Comparison of ENCODE assay signal across 8 cellular contexts in the genomic region with DNA sequence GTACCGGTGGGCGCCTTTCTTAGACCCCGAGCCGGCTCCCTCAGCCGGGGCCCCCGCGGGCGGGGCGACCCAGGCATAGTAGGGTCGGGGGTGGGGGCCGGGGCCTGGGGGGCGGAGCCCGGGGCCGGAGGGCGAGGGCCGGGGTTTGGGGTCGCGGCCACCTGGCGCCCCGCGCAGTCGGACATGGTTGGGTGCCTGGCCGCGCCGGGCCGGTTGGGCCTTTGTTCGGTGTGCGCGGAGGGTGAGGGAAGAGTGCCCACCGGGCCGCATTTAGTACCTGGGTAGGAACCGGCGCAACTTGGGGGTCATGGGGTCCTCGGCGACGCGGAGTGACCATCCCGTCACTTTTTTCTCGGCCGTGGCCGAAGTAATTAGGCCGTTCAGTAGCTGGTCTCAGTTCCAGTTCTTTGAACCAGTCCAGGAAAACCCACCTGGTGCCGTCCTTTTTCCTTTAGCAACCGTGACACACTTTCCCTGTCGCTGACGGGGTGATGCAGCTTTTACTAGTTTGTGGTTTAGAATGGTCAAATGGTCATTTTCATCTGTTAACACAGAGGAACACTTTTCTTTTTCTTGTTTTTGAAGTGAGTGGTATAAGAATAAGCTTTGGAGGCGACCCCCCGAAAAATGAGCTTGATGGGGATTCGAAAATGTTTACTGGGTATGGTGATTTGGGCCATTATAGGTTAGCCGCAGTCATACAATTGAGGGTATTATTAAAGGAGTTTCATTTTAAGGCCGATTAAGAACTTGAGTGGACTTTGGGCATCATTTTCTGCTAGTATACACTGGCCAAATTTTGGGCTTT. TPM values are rescaled to one million over a fixed set of nuclear protein-coding genes. Genes with fewer than 3 reads are reported as not detected.
A peak's percentile ranks its signal among the peaks of the same experiment; 100 is the strongest.
DNase-seq lines count a peak whose midpoint lies in the region; ATAC-seq, FAIRE-seq and TF ChIP-seq lines count a peak whose summit lies in the region.

No MANE protein-coding gene starts in this region.

- POLR2A ChIA-PET in HepG2 (lab: Yijun Ruan, JAX): interaction anchor here (2.7 kb wide), 2 partner anchors 46 to 244 kb away, joined by 12 to 13 read pairs; no protein-coding TSS in a partner anchor

- H3K27me3 Mint-ChIP-seq in activated T-cell treated with anti-CD3 and anti-CD28 coated beads, Interleukin-2, amount 50 U/mL, for 24 hours: no peaks in the 10 kb centered on the region

- CTCF ChIA-PET in HepG2 (lab: Yijun Ruan, JAX; ENCODE audit: low intra/inter-chr PET ratio, low total read pairs): no interaction called here

- BruUV-seq in HepG2 (replicated peaks; lab: Mats Ljungman, UMichigan): TSS peak; percentile 55

- intact Hi-C loops in breast epithelium (cut with DNase I; ENCODE audit: low total_unique reads) (no loop called here), HepG2 (cut with micrococcal nuclease; ENCODE audit: unreplicated experiment) (no loop called here)

- peaks cover 45% of the 10 kb centered on the region for H3K4me1 Mint-ChIP-seq in activated T-cell treated with anti-CD3 and anti-CD28 coated beads, Interleukin-2, amount 50 U/mL, for 24 hours (ENCODE audit: low read depth)

- peak overlapping the region; percentile 83 for H3K4me2 ChIP-seq in HepG2 (ENCODE audit: low read depth, low read length)

- DNase-seq in activated T-cell treated with anti-CD3 and anti-CD28 coated beads, Interleukin-2, amount 50 U/mL, for 24 hours: no peak
- DNase-seq in activated T-cell treated with anti-CD3 and anti-CD28 coated beads, Interleukin-2, amount 50 U/mL, for 1 hour: no peak
- DNase-seq in M059J (ENCODE audit: low read depth) (peak; percentile 42), breast epithelium (ENCODE audit: low spot score in 2 of 2) (no peak), HepG2 (ENCODE audit: low spot score) (no peak), COLO829 (ENCODE audit: low spot score) (no peak), NCI-H1694 (lab: John Stamatoyannopoulos, UW) (no peak)

- TF ChIP-seq POLR2A in breast epithelium (IDR thresholded peaks at IDR 0.05) (no peak), HepG2 (IDR thresholded peaks at IDR 0.05; ENCODE audit: insufficient read depth in 1 of 2, low read depth in 2 of 2, low read length in 2 of 2) (no peak)

- H3K36me3 Mint-ChIP-seq in activated T-cell treated with anti-CD3 and anti-CD28 coated beads, Interleukin-2, amount 50 U/mL, for 24 hours (ENCODE audit: low read depth): peaks cover 80% of the 10 kb centered on the region

- peak overlapping the region; percentile 99 for H3K27ac Mint-ChIP-seq in activated T-cell treated with anti-CD3 and anti-CD28 coated beads, Interleukin-2, amount 50 U/mL, for 24 hours

- H3K9me3 Mint-ChIP-seq in activated T-cell treated with anti-CD3 and anti-CD28 coated beads, Interleukin-2, amount 50 U/mL, for 24 hours: no peaks in the 10 kb centered on the region

- no peaks in the 10 kb centered on the region for H3K9me3 ChIP-seq in breast epithelium
- H3K9me3 ChIP-seq in HepG2 (ENCODE audit: low read length): no peaks in the 10 kb centered on the region
- H3K9me3 ChIP-seq in thymus (ENCODE audit: control insufficient read depth): no peaks in the 10 kb centered on the region

- in situ Hi-C loops in HepG2 (cut with HindIII; ENCODE audit: extremely low pct_ligation_motif_present, low pct_unique_long_range_greater_than_20kb): loop anchor here (10.0 kb wide), 1 partner anchor 243 kb away; no protein-coding TSS in a partner anchor

- peak; percentile 20 for ATAC-seq in HepG2

- H3K27ac ChIP-seq in breast epithelium (peak overlapping the region; percentile 28 to 100), HepG2 (ENCODE audit: extremely low read length, insufficient read depth, low read length) (peak overlapping the region; percentile 83), thymus (ENCODE audit: low read depth) (peak overlapping the region; percentile 84)

- no peak overlapping the region for H2AFZ ChIP-seq in HepG2 (ENCODE audit: low read length)

- TF ChIP-seq EP300 in HepG2 (IDR thresholded peaks at IDR 0.05; ENCODE audit: low read depth in 2 of 2, low read length in 2 of 2) (no peak), HepG2 (CRISPR knock-in tag; IDR thresholded peaks at IDR 0.05; ENCODE audit: borderline replicate concordance) (no peak)

- H3K4me3 ChIP-seq in breast epithelium (peak overlapping the region; percentile 74 to 87 (median 85)), HepG2 (replicated peaks in 1 of 3; ENCODE audit: insufficient read depth in 1 of 3, low read depth in 2 of 3, low read length in 3 of 3) (peak overlapping the region; percentile 88 to 94 (median 88)), thymus (ENCODE audit: low read length) (peak overlapping the region; percentile 90)

- FAIRE-seq in HepG2 (lab: Jason Lieb, UNC): no peak

- H3K36me3 ChIP-seq in breast epithelium (no peaks in the 10 kb centered on the region), HepG2 (replicated peaks in 1 of 2; ENCODE audit: control insufficient read depth in 1 of 2, insufficient read depth in 2 of 2, low read length in 2 of 2) (peaks cover 0 to 17% of the 10 kb centered on the region in 2 experiments; a peak in 1 of 5 replicates), thymus (ENCODE audit: control insufficient read depth, insufficient read depth) (no peaks in the 10 kb centered on the region)

- H3K4me3 Mint-ChIP-seq in activated T-cell treated with anti-CD3 and anti-CD28 coated beads, Interleukin-2, amount 50 U/mL, for 24 hours: peak overlapping the region; percentile 93

- H3K9ac ChIP-seq in HepG2 (ENCODE audit: insufficient read depth, low read depth, low read length): peak overlapping the region; percentile 97

- H3K4me1 ChIP-seq in breast epithelium (peaks cover 0 to 8% of the 10 kb centered on the region in 2 donors), HepG2 (ENCODE audit: insufficient read depth, low read length) (peaks cover 42% of the 10 kb centered on the region), thymus (ENCODE audit: control insufficient read depth, insufficient read depth, low read length) (peaks cover 9% of the 10 kb centered on the region)

- 0% methylated on average over 23 of the region's 51 CpGs for WGBS in HepG2 (ENCODE audit: low lambda C conversion rate)
- under 1% methylated on average over 51 of the region's 51 CpGs for WGBS in thymus

- peaks cover 60% of the 10 kb centered on the region for H3K79me2 ChIP-seq in HepG2 (ENCODE audit: insufficient read depth, low read length)

- peaks cover 28% of the 10 kb centered on the region for H4K20me1 ChIP-seq in HepG2 (ENCODE audit: insufficient read depth, low read length)

- TF ChIP-seq CTCF in breast epithelium (IDR thresholded peaks at IDR 0.05): no peak
- TF ChIP-seq CTCF in HepG2 (CRISPR knock-in tag; IDR thresholded peaks at IDR 0.05): no peak

- no peak for TF ChIP-seq RAD21 in HepG2 (CRISPR knock-in tag; IDR thresholded peaks at IDR 0.05)

- H3K27me3 ChIP-seq in breast epithelium: no peaks in the 10 kb centered on the region
- H3K27me3 ChIP-seq in HepG2 (ENCODE audit: control insufficient read depth in 1 of 2, insufficient read depth in 2 of 2, low read length in 2 of 2): no peaks in the 10 kb centered on the region; a peak in 1 of 5 replicates
- H3K27me3 ChIP-seq in thymus (ENCODE audit: control insufficient read depth, insufficient read depth): no peaks in the 10 kb centered on the region

RNA-seq across cellular contexts. Expression of gene CKS2, which starts 0.6 kb away (rescaled TPM):
- total RNA-seq in M059J (2014; rRNA removed; shearing (Covaris generic)): 574 and 946 TPM in 2 replicates
- total RNA-seq in breast epithelium (10 to 100 TPM; 18.2 to 32.4 (median 21.7) TPM), HepG2 (2016; rRNA removed; fragmentation: Illumina TruSeq; extraction: Trizol) (317 and 498 TPM in 2 replicates)
- total RNA-seq in HepG2 (2016; cell fraction: cytosol; rRNA removed; fragmentation: Illumina TruSeq; extraction: Trizol; ENCODE audit: low read depth): 202 and 209 TPM in 2 replicates
- 319 and 528 TPM in 2 replicates for total RNA-seq in HepG2 (2016; cell fraction: insoluble cytoplasmic fraction; rRNA removed; fragmentation: Illumina TruSeq; extraction: Trizol)
- total RNA-seq in HepG2 (2016; cell fraction: membrane; rRNA removed; fragmentation: Illumina TruSeq; extraction: Trizol): 159 TPM in 2 replicates
- total RNA-seq in HepG2 (2016; cell fraction: nucleus; rRNA removed; fragmentation: Illumina TruSeq; extraction: Trizol): 121 and 124 TPM in 2 replicates
- polyA plus RNA-seq in HepG2 (2011; rRNA removed) (151 and 251 TPM in 2 replicates), thymus (92.7 TPM)
- polyA plus RNA-seq in HepG2 (2011; cell fraction: cytosol; rRNA removed): 262 and 383 TPM in 2 replicates
- polyA plus RNA-seq in HepG2 (2011; cell fraction: nucleus; rRNA removed): 75.2 and 95.2 TPM in 2 replicates
- polyA plus RNA-seq in HepG2 (2012): 170 and 179 TPM in 2 replicates
- polyA plus RNA-seq in HepG2 (2016; cell fraction: cytosol; fragmentation: Illumina TruSeq; extraction: Trizol; ENCODE audit: low read depth): 102 and 110 TPM in 2 replicates
- 534 and 617 TPM in 2 replicates for polyA plus RNA-seq in HepG2 (2016; cell fraction: insoluble cytoplasmic fraction; fragmentation: Illumina TruSeq; extraction: Trizol; ENCODE audit: low read depth)
- polyA plus RNA-seq in HepG2 (2016; cell fraction: membrane; fragmentation: Illumina TruSeq; extraction: Trizol; ENCODE audit: low read depth): 117 and 124 TPM in 2 replicates
- 190 and 193 TPM in 2 replicates for polyA plus RNA-seq in HepG2 (2016; cell fraction: nucleus; fragmentation: Illumina TruSeq; extraction: Trizol; ENCODE audit: insufficient read depth, low read depth)
- 158 and 427 TPM in 2 replicates for polyA minus RNA-seq in HepG2 (2011; rRNA and poly(A)+ RNA removed; ENCODE audit: low replicate concordance)
- 55.3 and 63.5 TPM in 2 replicates for polyA minus RNA-seq in HepG2 (2011; cell fraction: cytosol; rRNA and poly(A)+ RNA removed)
- 22.9 and 24.1 TPM in 2 replicates for polyA minus RNA-seq in HepG2 (2011; cell fraction: nucleus; rRNA and poly(A)+ RNA removed)

RNA-seq across cellular contexts. Expression of gene SECISBP2, which starts 6.8 kb away (rescaled TPM):
- 21.5 and 22.1 TPM in 2 replicates for total RNA-seq in M059J (2014; rRNA removed; shearing (Covaris generic))
- total RNA-seq in breast epithelium (10 to 100 TPM; 40.5 to 84.7 (median 76.0) TPM), HepG2 (2016; rRNA removed; fragmentation: Illumina TruSeq; extraction: Trizol) (32.4 and 32.9 TPM in 2 replicates)
- total RNA-seq in HepG2 (2016; cell fraction: cytosol; rRNA removed; fragmentation: Illumina TruSeq; extraction: Trizol; ENCODE audit: low read depth): 14.6 and 17.7 TPM in 2 replicates
- total RNA-seq in HepG2 (2016; cell fraction: insoluble cytoplasmic fraction; rRNA removed; fragmentation: Illumina TruSeq; extraction: Trizol): 34.2 and 35.3 TPM in 2 replicates
- 39.7 and 44.1 TPM in 2 replicates for total RNA-seq in HepG2 (2016; cell fraction: membrane; rRNA removed; fragmentation: Illumina TruSeq; extraction: Trizol)
- 37.8 and 40.1 TPM in 2 replicates for total RNA-seq in HepG2 (2016; cell fraction: nucleus; rRNA removed; fragmentation: Illumina TruSeq; extraction: Trizol)
- polyA plus RNA-seq in HepG2 (2011; rRNA removed) (38.0 and 38.4 TPM in 2 replicates), thymus (52.7 TPM)
- polyA plus RNA-seq in HepG2 (2011; cell fraction: cytosol; rRNA removed): 20.4 and 26.2 TPM in 2 replicates
- polyA plus RNA-seq in HepG2 (2011; cell fraction: nucleus; rRNA removed): 48.6 and 57.7 TPM in 2 replicates
- polyA plus RNA-seq in HepG2 (2012): 31.4 and 31.5 TPM in 2 replicates
- 18.7 and 19.7 TPM in 2 replicates for polyA plus RNA-seq in HepG2 (2016; cell fraction: cytosol; fragmentation: Illumina TruSeq; extraction: Trizol; ENCODE audit: low read depth)
- 32.7 and 33.1 TPM in 2 replicates for polyA plus RNA-seq in HepG2 (2016; cell fraction: insoluble cytoplasmic fraction; fragmentation: Illumina TruSeq; extraction: Trizol; ENCODE audit: low read depth)
- polyA plus RNA-seq in HepG2 (2016; cell fraction: membrane; fragmentation: Illumina TruSeq; extraction: Trizol; ENCODE audit: low read depth): 33.3 and 34.2 TPM in 2 replicates
- 46.3 and 52.0 TPM in 2 replicates for polyA plus RNA-seq in HepG2 (2016; cell fraction: nucleus; fragmentation: Illumina TruSeq; extraction: Trizol; ENCODE audit: insufficient read depth, low read depth)
- 21.8 and 27.1 TPM in 2 replicates for polyA minus RNA-seq in HepG2 (2011; rRNA and poly(A)+ RNA removed; ENCODE audit: low replicate concordance)
- polyA minus RNA-seq in HepG2 (2011; cell fraction: cytosol; rRNA and poly(A)+ RNA removed): 13.3 and 14.0 TPM in 2 replicates
- 60.4 and 64.4 TPM in 2 replicates for polyA minus RNA-seq in HepG2 (2011; cell fraction: nucleus; rRNA and poly(A)+ RNA removed)
